ENCODE assay signal across 1 cellular context in genomic region chr17:47822785-47823184, GRCh38.
TF ChIP-seq lines count a peak whose summit lies in the region.

No MANE protein-coding gene starts in this region.

TF ChIP-seq in SK-N-SH treated with all-trans-retinoic acid at 6 μM for 48 hours, 23 proteins besides CTCF, POLR2A, EP300 and RAD21 (continued from another document):
- TF ChIP-seq CSRNP3 (CRISPR knock-in tag; IDR thresholded peaks at IDR 0.05), result no peak
- TF ChIP-seq ISL1 (CRISPR knock-in tag; IDR thresholded peaks at IDR 0.05), result no peak
- TF ChIP-seq CSDC2 (CRISPR knock-in tag; IDR thresholded peaks at IDR 0.05), result no peak
- TF ChIP-seq PATZ1 (CRISPR knock-in tag; IDR thresholded peaks at IDR 0.05; ENCODE audit: borderline replicate concordance), result no peak
- no peak for TF ChIP-seq CREB5 (CRISPR knock-in tag; IDR thresholded peaks at IDR 0.05; ENCODE audit: low read depth)
- no peak for TF ChIP-seq BACH2 (CRISPR knock-in tag; IDR thresholded peaks at IDR 0.05; ENCODE audit: borderline replicate concordance)
- no peak for TF ChIP-seq ESRRG (CRISPR knock-in tag; IDR thresholded peaks at IDR 0.05)
- no peak for TF ChIP-seq OSR1 (CRISPR knock-in tag; IDR thresholded peaks at IDR 0.05)
